8 cellular contexts compared by ENCODE assay signal in the genomic region with DNA sequence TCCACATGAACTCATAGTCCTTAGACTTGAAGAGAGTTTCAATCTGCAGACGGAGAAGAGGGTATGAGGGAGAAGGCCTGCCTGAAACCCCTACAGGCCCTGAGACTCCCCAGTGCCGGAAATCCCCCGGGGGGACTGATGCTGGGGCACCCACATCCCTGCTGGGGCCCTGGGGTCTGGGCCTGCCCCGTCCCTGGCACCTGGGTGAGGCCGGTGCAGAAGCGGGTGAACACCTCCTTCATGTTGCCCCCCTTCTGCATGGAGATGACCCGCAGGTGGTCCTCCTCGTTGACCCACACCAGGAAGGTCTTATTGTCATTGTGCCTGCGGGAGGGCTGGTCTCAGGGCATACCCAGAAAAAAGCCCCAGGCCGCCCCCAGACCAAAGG. TPM values are rescaled to one million over a fixed set of nuclear protein-coding genes. Genes with fewer than 3 reads are reported as not detected.
A peak's percentile ranks its signal among the peaks of the same experiment; 100 is the strongest.
DNase-seq lines count a peak whose midpoint lies in the region; ATAC-seq, FAIRE-seq and TF ChIP-seq lines count a peak whose summit lies in the region.

No MANE protein-coding gene starts in this region.

- H3K4me2 ChIP-seq in H9 (ENCODE audit: insufficient read depth, insufficient read length, low read length) (no peak overlapping the region), smooth muscle cell (no peak overlapping the region)

- H3K14ac ChIP-seq in H9 (ENCODE audit: insufficient read depth, low read length) = no peak overlapping the region

- H3K79me1 ChIP-seq in H9 (ENCODE audit: insufficient read depth, low read depth, low read length, poor library complexity, severe bottlenecking) = no peaks in the 10 kb centered on the region

- DNase-seq in H9 (no peak), glutamatergic neuron (no peak), smooth muscle cell (lab: John Stamatoyannopoulos, UW; ENCODE audit: unreplicated experiment) (no peak), GM20000 (ENCODE audit: low spot score) (no peak), frontal cortex (ENCODE audit: low spot score in 2 of 2) (no peak), NCI-H526 treated with DMSO at 0.1 percent for 48 hours (lab: John Stamatoyannopoulos, UW) (no peak)

- no peak overlapping the region for H2BK20ac ChIP-seq in H9 (ENCODE audit: low read depth, low read length, poor library complexity, severe bottlenecking)

- ATAC-seq in GM21825 (IDR thresholded peaks at IDR 0.05; ENCODE audit: unreplicated experiment) = no peak

- H2BK120ac ChIP-seq in H9 (ENCODE audit: low read depth, low read length, poor library complexity, severe bottlenecking) = no peak overlapping the region

- H4K20me1 ChIP-seq in H9 (ENCODE audit: control insufficient read depth, insufficient read depth, insufficient read length) (peaks cover 3% of the 10 kb centered on the region), smooth muscle cell (ENCODE audit: low read depth) (peaks cover 6% of the 10 kb centered on the region)

- H3T11ph ChIP-seq in H9 (ENCODE audit: low read length) = no peak overlapping the region

- no peaks in the 10 kb centered on the region for H3K9me3 ChIP-seq in H9 (ENCODE audit: control insufficient read depth, low read depth, low read length)
- H3K9me3 ChIP-seq in smooth muscle cell (replicated peaks; ENCODE audit: low read depth) = no peaks in the 10 kb centered on the region

- peak overlapping the region; percentile 56 for H3K4me3 ChIP-seq in smooth muscle cell

- H3K27ac Mint-ChIP-seq in H9 = no peak overlapping the region
- H3K27ac Mint-ChIP-seq in glutamatergic neuron (ENCODE audit: unreplicated experiment) = peak overlapping the region; percentile 86

- no peaks in the 10 kb centered on the region for H3K36me3 ChIP-seq in smooth muscle cell (ENCODE audit: low read depth)

- H2AK5ac ChIP-seq in H9 (ENCODE audit: insufficient read length, low read length) = no peak overlapping the region

- no peak overlapping the region for H4K8ac ChIP-seq in H9 (replicated peaks; ENCODE audit: insufficient read length, low read depth, low read length)

- H2AFZ ChIP-seq in H9 (ENCODE audit: low read length) (no peak overlapping the region), smooth muscle cell (ENCODE audit: low read depth) (no peak overlapping the region)

- H3K27me3 ChIP-seq in H9 (ENCODE audit: insufficient read depth, low read length) (peaks cover 7% of the 10 kb centered on the region; the same call in 1 of the 2 replicates), smooth muscle cell (ENCODE audit: low read depth) (peaks cover 19% of the 10 kb centered on the region)

- no peak overlapping the region for H4K91ac ChIP-seq in H9 (ENCODE audit: insufficient read length, low read depth, low read length)

- no peaks in the 10 kb centered on the region for H3F3A ChIP-seq in smooth muscle cell (ENCODE audit: low read depth)

- no peak overlapping the region for H3K4ac ChIP-seq in H9 (ENCODE audit: low read depth, low read length)

- H3K4me1 ChIP-seq in H9 (ENCODE audit: insufficient read depth, low read length) = no peaks in the 10 kb centered on the region
- H3K4me1 ChIP-seq in smooth muscle cell (ENCODE audit: low read depth) = peaks cover 17% of the 10 kb centered on the region

- H3K56ac ChIP-seq in H9 (ENCODE audit: insufficient read length, low read depth, low read length) = no peak overlapping the region

- no peaks in the 10 kb centered on the region for H3K79me2 ChIP-seq in H9 (ENCODE audit: insufficient read depth, low read length)
- H3K79me2 ChIP-seq in smooth muscle cell (ENCODE audit: low read depth) = no peaks in the 10 kb centered on the region

- FAIRE-seq in frontal cortex (lab: Jason Lieb, UNC) = no peak

- H3K9me3 Mint-ChIP-seq in H9 (peaks cover 4 to 5% of the 10 kb centered on the region in 2 experiments; a peak in 3 of 5 replicates), glutamatergic neuron (ENCODE audit: unreplicated experiment) (peaks cover 22% of the 10 kb centered on the region)

- TF ChIP-seq CTCF in H9 (conservative IDR thresholded peaks at IDR 0.05) = no peak
- no peak for TF ChIP-seq CTCF in VCaP (conservative IDR thresholded peaks at IDR 0.05)
- TF ChIP-seq CTCF in glutamatergic neuron (IDR thresholded peaks at IDR 0.05; ENCODE audit: partially characterized antibody, unreplicated experiment) = no peak
- TF ChIP-seq CTCF in smooth muscle cell (IDR thresholded peaks at IDR 0.05; ENCODE audit: borderline replicate concordance, insufficient read depth, poor library complexity, severe bottlenecking) = no peak
- TF ChIP-seq CTCF in GM20000 (IDR thresholded peaks at IDR 0.05; ENCODE audit: extremely low read depth, missing control alignments) = no peak

- peaks cover 21% of the 10 kb centered on the region for H3K27me3 Mint-ChIP-seq in H9 (ENCODE audit: low read depth)
- peaks cover 24% of the 10 kb centered on the region for H3K27me3 Mint-ChIP-seq in glutamatergic neuron (ENCODE audit: unreplicated experiment)

- H2BK15ac ChIP-seq in H9 (ENCODE audit: low read depth, low read length) = no peak overlapping the region

- peaks cover 12% of the 10 kb centered on the region for H3K23me2 ChIP-seq in H9 (ENCODE audit: insufficient read length, low read depth, low read length, poor library complexity, severe bottlenecking)

- H4K5ac ChIP-seq in H9 (ENCODE audit: insufficient read length, low read depth, low read length) = no peak overlapping the region

- H2BK12ac ChIP-seq in H9 (ENCODE audit: insufficient read length, low read depth, low read length) = no peak overlapping the region

- no CpG with 5 or more reads among the region's 10 CpGs for WGBS in H9 (ENCODE audit: extremely low coverage, insufficient read length, low lambda C conversion rate)
- 89% methylated on average over 10 of the region's 10 CpGs for WGBS in smooth muscle cell (ENCODE audit: low lambda C conversion rate)

- peaks cover 10 to 15% (median 13%) of the 10 kb centered on the region in 3 experiments for H3K36me3 Mint-ChIP-seq in H9 (ENCODE audit: insufficient read depth in 1 of 3, low read depth in 3 of 3)
- H3K36me3 Mint-ChIP-seq in glutamatergic neuron (ENCODE audit: unreplicated experiment) = no peaks in the 10 kb centered on the region

- H3K27ac ChIP-seq in H9 (ENCODE audit: insufficient read length, low read depth, low read length) (no peak overlapping the region), VCaP (peak overlapping the region; percentile 98), smooth muscle cell (ENCODE audit: low read depth) (no peak overlapping the region)

- no peak overlapping the region for H3K23ac ChIP-seq in H9 (ENCODE audit: insufficient read length, low read depth, low read length)

- H3K9ac ChIP-seq in H9 (ENCODE audit: extremely low read depth, insufficient read length, low read length) = no peak overlapping the region
- no peak overlapping the region for H3K9ac ChIP-seq in smooth muscle cell (ENCODE audit: low read depth)

- no peak overlapping the region for H3K18ac ChIP-seq in H9 (ENCODE audit: insufficient read length, low read depth, low read length)

- no peak overlapping the region for H2BK5ac ChIP-seq in H9 (ENCODE audit: insufficient read length, low read length)

- H3K4me3 Mint-ChIP-seq in H9 = peak overlapping the region; percentile 67 to 73
- H3K4me3 Mint-ChIP-seq in glutamatergic neuron (ENCODE audit: unreplicated experiment) = peak overlapping the region; percentile 77

- H3K4me1 Mint-ChIP-seq in H9 (peaks cover 17 to 43% of the 10 kb centered on the region in 2 experiments), glutamatergic neuron (ENCODE audit: low read depth, unreplicated experiment) (peaks cover 12% of the 10 kb centered on the region)

RNA-seq across cellular contexts. Expression of gene CKB, which starts 2.4 kb away (rescaled TPM):
- total RNA-seq in H9 (2021) (517 and 546 TPM in 2 replicates), glutamatergic neuron (ENCODE audit: unreplicated experiment) (2,561 TPM), smooth muscle cell (19.8 and 25.7 TPM in 2 replicates), frontal cortex (260 TPM)
- polyA plus RNA-seq in smooth muscle cell = 62.9 and 107 TPM in 2 replicates

RNA-seq across cellular contexts. Expression of gene TRMT61A, which starts 8.7 kb away (rescaled TPM):
- total RNA-seq in H9 (2021) = 21.9 and 22.2 TPM in 2 replicates
- total RNA-seq in glutamatergic neuron (ENCODE audit: unreplicated experiment) = 7.8 TPM
- 2.9 and 3.7 TPM in 2 replicates for total RNA-seq in smooth muscle cell
- 6.7 and 9.2 TPM in 2 replicates for polyA plus RNA-seq in smooth muscle cell
- 4.9 TPM for total RNA-seq in frontal cortex

RNA-seq across cellular contexts. Expression of gene BAG5, which starts 42.2 kb away (rescaled TPM):
- total RNA-seq in H9 (2021) = 38.0 and 40.9 TPM in 2 replicates
- 34.4 TPM for total RNA-seq in glutamatergic neuron (ENCODE audit: unreplicated experiment)
- total RNA-seq in smooth muscle cell = 27.3 and 31.1 TPM in 2 replicates
- polyA plus RNA-seq in smooth muscle cell = 12.7 and 13.4 TPM in 2 replicates
- 51.4 TPM for total RNA-seq in frontal cortex

RNA-seq across cellular contexts. Expression of gene COA8, which starts 42.5 kb away (rescaled TPM):
- total RNA-seq in H9 (2021) = 43.2 and 45.5 TPM in 2 replicates
- 54.9 TPM for total RNA-seq in glutamatergic neuron (ENCODE audit: unreplicated experiment)
- total RNA-seq in smooth muscle cell = 33.4 and 42.8 TPM in 2 replicates
- polyA plus RNA-seq in smooth muscle cell = 69.9 and 73.3 TPM in 2 replicates
- total RNA-seq in frontal cortex = 38.3 TPM
